Comparison of ENCODE assay signal across 7 cellular contexts in the genomic region with DNA sequence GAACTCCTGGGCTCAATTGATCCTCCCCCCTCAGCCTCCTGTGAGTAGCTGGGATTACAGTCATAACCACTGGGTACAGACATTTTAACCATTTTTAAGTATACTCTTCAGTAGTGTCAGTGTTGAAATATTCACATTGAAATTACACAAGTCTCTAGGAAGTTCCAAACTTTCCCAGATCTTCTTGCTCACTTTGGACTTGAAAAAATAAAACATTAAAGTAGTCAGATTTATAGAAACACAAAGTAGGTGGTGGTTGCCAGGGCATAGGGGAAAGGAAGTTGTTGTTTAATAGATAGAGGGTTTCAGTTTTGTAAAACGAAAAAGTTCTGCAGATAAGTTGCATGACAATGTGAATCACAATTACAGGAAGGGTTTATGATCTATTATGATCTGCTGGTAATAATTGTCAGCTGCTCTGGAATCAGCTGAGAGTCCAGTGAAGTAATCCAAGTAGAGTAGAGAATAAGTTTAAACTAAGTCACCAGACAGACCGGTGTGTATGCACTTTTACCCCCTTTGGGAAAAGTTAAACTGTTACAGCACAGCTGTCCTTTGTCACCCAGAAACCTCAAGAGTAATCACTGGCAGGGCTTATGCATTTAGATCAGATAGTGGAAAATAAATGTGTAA. TPM values are rescaled to one million over a fixed set of nuclear protein-coding genes. Genes with fewer than 3 reads are reported as not detected.
DNase-seq lines count a peak whose midpoint lies in the region; ATAC-seq and TF ChIP-seq lines count a peak whose summit lies in the region.

No MANE protein-coding gene starts in this region.

- H3K9ac ChIP-seq in adipocyte (ENCODE audit: low read length) = peak overlapping the region; percentile 68

- CTCF ChIA-PET in naive thymus-derived CD4-positive, alpha-beta T cell (lab: Charles Lee) = interaction anchor here (0.7 to 2.7 kb wide), 4 partner anchors 19 to 27 kb away, joined by 3 to 16 read pairs (median 5); partner anchors contain the start of gene PCNX1
- CTCF ChIA-PET in RWPE1 (lab: Yijun Ruan, JAX) = interaction anchor here (0.5 kb wide), 1 partner anchor 489 kb away, joined by 3 read pairs; no protein-coding TSS in a partner anchor

- POLR2A ChIA-PET in naive thymus-derived CD4-positive, alpha-beta T cell (lab: Charles Lee) = interaction anchor here (0.5 to 3.2 kb wide), 10 partner anchors 14 to 376 kb away, joined by 3 to 13 read pairs (median 4); partner anchors contain the start of gene PCNX1
- POLR2A ChIA-PET in RWPE1 (lab: Yijun Ruan, JAX; ENCODE audit: low non-redundant PET) = no interaction called here

- H3K27me3 ChIP-seq in adipocyte (replicated peaks; ENCODE audit: control insufficient read depth, insufficient read depth, low read length) = no peaks in the 10 kb centered on the region
- H3K27me3 ChIP-seq in naive thymus-derived CD4-positive, alpha-beta T cell (ENCODE audit: control insufficient read depth in 2 of 2, insufficient read depth in 2 of 2, low read length in 2 of 2) = no peaks in the 10 kb centered on the region

- H3K27me3 Mint-ChIP-seq in naive thymus-derived CD4-positive, alpha-beta T cell = no peaks in the 10 kb centered on the region

- TF ChIP-seq CTCF in coronary artery (IDR thresholded peaks at IDR 0.05) = no peak
- TF ChIP-seq CTCF in RWPE1 (conservative IDR thresholded peaks at IDR 0.05; ENCODE audit: low read depth) = no peak

- H3K4me1 Mint-ChIP-seq in naive thymus-derived CD4-positive, alpha-beta T cell = peaks cover 45 to 96% (median 87%) of the 10 kb centered on the region in 7 donors

- H3K4me1 ChIP-seq in adipocyte (ENCODE audit: control insufficient read depth, insufficient read depth, low read length) = peaks cover 48% of the 10 kb centered on the region
- peaks cover 29 to 32% of the 10 kb centered on the region in 2 donors for H3K4me1 ChIP-seq in naive thymus-derived CD4-positive, alpha-beta T cell (ENCODE audit: control insufficient read depth in 2 of 2, insufficient read depth in 2 of 2, low read length in 2 of 2)

- intact Hi-C loops in naive thymus-derived CD4-positive, alpha-beta T cell (cut with micrococcal nuclease) = loop anchor here (1.0 to 2.0 kb wide), 4 partner anchors 8 to 26 kb away; no protein-coding TSS in a partner anchor

- peak overlapping the region; percentile 19 for H3K27ac ChIP-seq in naive thymus-derived CD4-positive, alpha-beta T cell (ENCODE audit: low read depth, low read length)
- H3K27ac ChIP-seq in coronary artery (peak overlapping the region in 1 of 2 donors; percentile 36), RWPE1 (no peak overlapping the region)

- H3K4me3 Mint-ChIP-seq in naive thymus-derived CD4-positive, alpha-beta T cell = peak overlapping the region; percentile 12 to 81 (median 75)

- H3K4me3 ChIP-seq in adipocyte (ENCODE audit: low read length) (peak overlapping the region; percentile 65), coronary artery (no peak overlapping the region)
- peak overlapping the region; percentile 35 for H3K4me3 ChIP-seq in naive thymus-derived CD4-positive, alpha-beta T cell (ENCODE audit: low read length)

- H3K36me3 Mint-ChIP-seq in naive thymus-derived CD4-positive, alpha-beta T cell = peaks cover 12 to 40% (median 13%) of the 10 kb centered on the region in 5 donors

- no peaks in the 10 kb centered on the region for H3K36me3 ChIP-seq in adipocyte (ENCODE audit: control insufficient read depth, insufficient read depth, low read length, severe bottlenecking)
- H3K36me3 ChIP-seq in naive thymus-derived CD4-positive, alpha-beta T cell (ENCODE audit: control insufficient read depth in 2 of 3, insufficient read depth in 3 of 3, low read length in 3 of 3) = no peaks in the 10 kb centered on the region

- ATAC-seq in GM18907 (IDR thresholded peaks at IDR 0.05; ENCODE audit: unreplicated experiment) (peak; percentile 91), HG03095 (IDR thresholded peaks at IDR 0.05; ENCODE audit: unreplicated experiment) (peak; percentile 59)
- ATAC-seq in naive thymus-derived CD4-positive, alpha-beta T cell = peak; percentile 70

- peak overlapping the region; percentile 77 to 93 (median 88) for H3K27ac Mint-ChIP-seq in naive thymus-derived CD4-positive, alpha-beta T cell

- H3K9me3 Mint-ChIP-seq in naive thymus-derived CD4-positive, alpha-beta T cell = peaks cover 0 to 23% (median 12%) of the 10 kb centered on the region in 11 donors

- no peaks in the 10 kb centered on the region for H3K9me3 ChIP-seq in adipocyte (ENCODE audit: control insufficient read depth, low read length)
- no peaks in the 10 kb centered on the region for H3K9me3 ChIP-seq in naive thymus-derived CD4-positive, alpha-beta T cell (ENCODE audit: control insufficient read depth in 2 of 3, low read length in 3 of 3)

- peak; percentile 55 for DNase-seq in adipocyte (ENCODE audit: low read depth)
- peak in 2 of 9 donors; percentile 19 to 32 for DNase-seq in naive thymus-derived CD4-positive, alpha-beta T cell
- DNase-seq in NCI-H510A treated with DMSO at 0.1 percent for 48 hours (lab: John Stamatoyannopoulos, UW) = no peak
- DNase-seq in coronary artery (ENCODE audit: low spot score) = no peak
- no peak for DNase-seq in RWPE1 (ENCODE audit: low spot score)

RNA-seq across cellular contexts. Expression of gene PCNX1, which starts 27.4 kb away (rescaled TPM):
- 100 to 1,000 TPM in 4 of 5 experiments, 10 to 100 TPM in 1; 80.8 to 114 (median 112) TPM for total RNA-seq in naive thymus-derived CD4-positive, alpha-beta T cell
- 10 to 100 TPM; 11.2 to 12.2 TPM for polyA plus RNA-seq in naive thymus-derived CD4-positive, alpha-beta T cell
